Comparison of ENCODE assay signal across 9 cellular contexts in the genomic region with DNA sequence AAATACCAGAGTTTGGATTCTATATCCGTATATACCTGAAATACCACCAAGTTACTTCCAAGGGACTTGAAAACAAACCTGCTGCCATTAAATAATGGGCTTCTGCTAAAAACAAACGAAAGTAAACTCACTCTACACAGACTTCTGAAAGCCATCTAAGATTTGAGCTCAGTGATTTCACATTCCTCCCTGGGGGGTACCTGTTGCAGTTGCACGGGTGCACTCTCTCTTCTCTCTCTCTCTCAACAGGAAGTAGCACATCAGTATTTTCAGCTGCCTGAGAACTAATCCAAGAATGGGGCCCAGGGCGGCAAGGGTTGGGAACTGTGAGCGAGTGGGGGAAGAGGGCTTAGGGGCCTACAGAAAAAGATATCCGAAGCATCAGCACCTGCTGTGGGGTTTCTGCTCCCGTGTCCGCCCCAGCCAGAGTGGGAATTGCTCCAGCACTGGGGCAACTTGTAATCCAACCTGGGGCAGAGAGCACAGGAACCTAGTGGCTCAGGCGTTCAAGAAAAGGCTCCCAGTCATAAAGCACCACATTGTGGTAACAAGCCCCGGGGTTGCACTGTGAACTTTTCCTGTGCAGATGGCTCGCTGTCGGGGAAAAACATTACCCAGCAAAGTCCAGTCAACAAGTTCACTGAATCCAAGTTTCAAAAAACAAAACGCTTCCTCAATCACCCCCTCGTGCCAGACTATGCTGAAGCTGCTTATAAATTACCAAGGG.
DNase-seq lines count a peak whose midpoint lies in the region; ATAC-seq and TF ChIP-seq lines count a peak whose summit lies in the region.
"Had no signal": no experiment of that assay in that cellular context is flagged by ENCODE, and none has a peak within 500 bp of the region (broad histone marks: within the 10 kb centered on the region; RNA-seq: fewer than 3 reads in every experiment).

No MANE protein-coding gene starts in this region.

- TF ChIP-seq CTCF in stomach (IDR thresholded peaks at IDR 0.05): no peak

- no peaks in the 10 kb centered on the region for H3K27me3 ChIP-seq in stomach
- H3K27me3 ChIP-seq: thyroid gland had no signal

- H3K27ac ChIP-seq in stomach: peak overlapping the region; percentile 74 to 89 (median 82)

- H3K4me1 ChIP-seq in stomach: peaks cover 12 to 42% (median 28%) of the 10 kb centered on the region in 4 donors

- no peak for TF ChIP-seq EP300 in stomach (IDR thresholded peaks at IDR 0.05)

- no peaks in the 10 kb centered on the region for H3K36me3 Mint-ChIP-seq in activated CD4-positive, alpha-beta T cell treated with anti-CD3 and anti-CD28 coated beads for 36 hours (ENCODE audit: low read depth)
- H3K36me3 Mint-ChIP-seq in activated naive CD8-positive, alpha-beta T cell treated with anti-CD3 and anti-CD28 coated beads, Interleukin-2, amount 10 ng/mL, durations not matched to agents 7 days and 5 days: no peaks in the 10 kb centered on the region

- peaks cover 17% of the 10 kb centered on the region for H3K4me1 Mint-ChIP-seq in activated CD4-positive, alpha-beta T cell treated with anti-CD3 and anti-CD28 coated beads for 36 hours
- peaks cover 14% of the 10 kb centered on the region for H3K4me1 Mint-ChIP-seq in activated naive CD8-positive, alpha-beta T cell treated with anti-CD3 and anti-CD28 coated beads, Interleukin-2, amount 10 ng/mL, durations not matched to agents 7 days and 5 days

- no peaks in the 10 kb centered on the region for H3K9me3 Mint-ChIP-seq in activated CD4-positive, alpha-beta T cell treated with anti-CD3 and anti-CD28 coated beads for 36 hours (ENCODE audit: low read depth)
- H3K9me3 Mint-ChIP-seq in activated naive CD8-positive, alpha-beta T cell treated with anti-CD3 and anti-CD28 coated beads, Interleukin-2, amount 10 ng/mL, durations not matched to agents 7 days and 5 days: no peaks in the 10 kb centered on the region

- intact Hi-C loops in activated CD4-positive, alpha-beta T cell treated with anti-CD3 and anti-CD28 coated beads for 36 hours (cut with DNase I, micrococcal nuclease): loop anchor here (2.0 to 5.0 kb wide), 4 partner anchors 84 to 209 kb away; a partner anchor contains a TSS
- intact Hi-C loops in stomach (cut with DNase I; ENCODE audit: low total_unique reads): no loop called here

- H3K27ac Mint-ChIP-seq in activated CD4-positive, alpha-beta T cell treated with anti-CD3 and anti-CD28 coated beads for 36 hours: no peak overlapping the region
- H3K27ac Mint-ChIP-seq in activated naive CD8-positive, alpha-beta T cell treated with anti-CD3 and anti-CD28 coated beads, Interleukin-2, amount 10 ng/mL, durations not matched to agents 7 days and 5 days: no peak overlapping the region

- H3K9me3 ChIP-seq in stomach: no peaks in the 10 kb centered on the region
- H3K9me3 ChIP-seq: thyroid gland had no signal

- TF ChIP-seq POLR2A in stomach (IDR thresholded peaks at IDR 0.05): no peak

- DNase-seq in activated CD4-positive, alpha-beta T cell treated with anti-CD3 and anti-CD28 coated beads for 36 hours: peak; percentile 68
- DNase-seq in activated CD4-positive, alpha-beta T cell treated with anti-CD3 and anti-CD28 coated beads for 4 hours: no peak
- DNase-seq in NCI-H1436 treated with DMSO at 0.1 percent for 48 hours (lab: John Stamatoyannopoulos, UW) (peak; percentile 19), kidney glomerular epithelial cell (lab: John Stamatoyannopoulos, UW) (peak; percentile 30), stomach (peak; percentile 31), NCI-H187 treated with DMSO at 0.1 percent for 48 hours (lab: John Stamatoyannopoulos, UW) (no peak)
- peak; percentile 32 for DNase-seq in activated naive CD8-positive, alpha-beta T cell treated with anti-CD3 and anti-CD28 coated beads, Interleukin-2, amount 10 ng/mL, durations not matched to agents 7 days and 5 days

- CTCF ChIA-PET in activated CD4-positive, alpha-beta T cell treated with anti-CD3 and anti-CD28 coated beads for 36 hours (lab: Charles Lee): interaction anchor here (0.6 to 2.9 kb wide), 9 partner anchors 8 to 148 kb away, joined by 3 to 18 read pairs (median 4); no protein-coding TSS in a partner anchor

- H3K36me3 ChIP-seq in stomach: no peaks in the 10 kb centered on the region
- H3K36me3 ChIP-seq: thyroid gland had no signal

- peak; percentile 82 for ATAC-seq in activated CD4-positive, alpha-beta T cell treated with anti-CD3 and anti-CD28 coated beads for 36 hours
- ATAC-seq in HG02610 (IDR thresholded peaks at IDR 0.05; ENCODE audit: unreplicated experiment): peak; percentile 77
- peak; percentile 68 for ATAC-seq in activated naive CD8-positive, alpha-beta T cell treated with anti-CD3 and anti-CD28 coated beads, Interleukin-2, amount 10 ng/mL, durations not matched to agents 7 days and 5 days (ENCODE audit: low read depth)

- peaks cover 13% of the 10 kb centered on the region for H3K27me3 Mint-ChIP-seq in activated CD4-positive, alpha-beta T cell treated with anti-CD3 and anti-CD28 coated beads for 36 hours
- peaks cover 34% of the 10 kb centered on the region for H3K27me3 Mint-ChIP-seq in activated naive CD8-positive, alpha-beta T cell treated with anti-CD3 and anti-CD28 coated beads, Interleukin-2, amount 10 ng/mL, durations not matched to agents 7 days and 5 days

- peak overlapping the region; percentile 67 for H3K4me3 Mint-ChIP-seq in activated CD4-positive, alpha-beta T cell treated with anti-CD3 and anti-CD28 coated beads for 36 hours
- peak overlapping the region; percentile 69 for H3K4me3 Mint-ChIP-seq in activated naive CD8-positive, alpha-beta T cell treated with anti-CD3 and anti-CD28 coated beads, Interleukin-2, amount 10 ng/mL, durations not matched to agents 7 days and 5 days

- 21 to 35% (median 29%) methylated on average over 14 of the region's 14 CpGs for WGBS in stomach, 5 donors

- POLR2A ChIA-PET in activated CD4-positive, alpha-beta T cell treated with anti-CD3 and anti-CD28 coated beads for 36 hours (lab: Charles Lee): interaction anchor here (0.5 to 0.6 kb wide), 2 partner anchors 18 to 183 kb away, joined by 3 to 5 read pairs; no protein-coding TSS in a partner anchor
- POLR2A ChIA-PET in activated naive CD8-positive, alpha-beta T cell treated with anti-CD3 and anti-CD28 coated beads, Interleukin-2, amount 10 ng/mL, durations not matched to agents 7 days and 5 days (lab: Charles Lee): no interaction called here

- peak overlapping the region; percentile 40 to 48 (median 44) for H3K4me3 ChIP-seq in stomach

Comparison
In these comparisons a context has a peak if more than half of its experiments do, and no peak if none do; other contexts are left out.
1. DNase-seq: peak in activated CD4-positive, alpha-beta T cell treated with anti-CD3 and anti-CD28 coated beads for 36 hours (single experiment), NCI-H1436 treated with DMSO at 0.1 percent for 48 hours (single experiment), activated naive CD8-positive, alpha-beta T cell treated with anti-CD3 and anti-CD28 coated beads, Interleukin-2, amount 10 ng/mL, durations not matched to agents 7 days and 5 days (single experiment), kidney glomerular epithelial cell (single experiment) and stomach (single experiment); none in activated CD4-positive, alpha-beta T cell treated with anti-CD3 and anti-CD28 coated beads for 4 hours (0 of 2) and NCI-H187 treated with DMSO at 0.1 percent for 48 hours (single experiment).
2. Peak in every context shown above with its lines, with median percentiles within 50 percentile points of each other: ATAC-seq.